Comparison of ENCODE assay signal across 3 cellular contexts in the genomic region with DNA sequence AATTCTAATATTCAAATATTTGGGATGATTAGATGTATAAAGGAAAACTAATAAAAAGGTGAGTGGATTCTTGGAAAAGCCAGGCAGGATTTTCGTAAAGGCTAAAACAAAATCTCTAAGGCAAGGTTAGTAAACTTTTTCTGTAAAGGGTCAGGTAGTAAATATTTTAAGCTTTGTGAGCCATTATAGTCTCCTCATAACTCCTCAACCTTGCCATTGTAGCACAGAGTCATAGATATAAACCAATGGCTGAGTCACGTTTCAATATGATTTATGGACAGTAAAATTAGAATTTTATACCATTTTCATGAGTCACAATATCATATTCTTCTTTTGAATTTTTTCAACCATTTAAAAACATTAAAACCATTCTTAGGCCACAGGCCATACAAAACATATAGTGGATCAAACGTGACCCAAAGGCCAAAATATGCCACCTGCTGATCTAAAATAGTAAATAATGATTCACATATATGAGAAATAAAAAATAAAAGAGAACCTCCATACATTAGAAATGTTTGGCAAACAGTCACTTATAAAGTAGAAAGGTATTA.
"Had no signal": no experiment of that assay in that cellular context is flagged by ENCODE, and none has a peak within 500 bp of the region (broad histone marks: within the 10 kb centered on the region; RNA-seq: fewer than 3 reads in every experiment).

No MANE protein-coding gene starts in this region.

- H3K4me3 ChIP-seq: GM12878 had no signal

- ATAC-seq: GM12878 had no signal

- DNase-seq: GDM1, GF-D8 had no signal
